ENCODE assay signal across 27 cellular contexts in the genomic region with DNA sequence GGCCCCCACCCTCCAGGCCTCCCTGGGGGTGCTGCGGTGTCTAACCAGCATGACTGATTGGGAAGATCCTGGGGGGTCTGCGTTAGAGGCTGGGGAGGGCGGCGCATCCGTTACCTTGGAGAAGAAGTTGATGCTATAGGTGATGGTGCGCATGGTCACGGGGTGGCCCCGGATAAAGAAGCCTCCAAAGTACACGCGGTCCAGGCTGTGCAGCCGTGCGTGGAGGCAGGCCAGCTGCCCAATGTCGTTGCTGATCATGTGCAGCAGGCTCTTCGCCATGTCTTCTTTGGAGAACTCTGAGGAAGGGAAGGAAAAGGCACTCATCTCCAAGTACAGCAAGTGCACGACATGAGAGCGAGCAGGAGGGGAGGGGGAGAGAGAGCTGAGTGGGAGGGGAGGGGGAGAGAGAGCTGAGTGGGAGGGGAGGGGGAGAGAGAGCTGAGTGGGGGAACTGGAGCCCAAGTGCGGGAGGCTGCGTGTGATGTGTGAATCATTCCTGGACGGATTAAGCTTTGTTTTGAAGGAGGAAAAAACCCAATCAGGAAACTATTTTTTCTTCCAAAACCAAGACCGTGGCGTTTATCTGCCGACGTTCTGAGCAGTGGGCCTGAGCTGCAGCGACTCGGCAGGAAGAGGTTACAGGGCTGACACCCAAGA. TPM values are rescaled to one million over a fixed set of nuclear protein-coding genes. Genes with fewer than 3 reads are reported as not detected.
"Had no signal": no experiment of that assay in that cellular context is flagged by ENCODE, and none has a peak within 500 bp of the region (broad histone marks: within the 10 kb centered on the region; RNA-seq: fewer than 3 reads in every experiment).

No MANE protein-coding gene starts in this region.

- FAIRE-seq: kidney, urothelium cell line had no signal

- H3K4me1 ChIP-seq: parathyroid adenoma had no signal

- H3K4me3 Mint-ChIP-seq: naive thymus-derived CD8-positive, alpha-beta T cell; nephron progenitor cell; stimulated activated memory B cell treated with anti-CD40 and anti-IgM and Interleukin-4, amounts not matched to agents 10 μg/mL and 1 μg/mL and 100 μg/mL, for 72 hours had no signal

- DNase-seq: cortex of kidney; effector CD4-positive, alpha-beta T cell; foreskin fibroblast; gastrocnemius medialis; kidney; left colon; left ventricle myocardium inferior; lower lobe of right lung; naive thymus-derived CD8-positive, alpha-beta T cell; nephron progenitor cell; stimulated activated CD4-positive, alpha-beta T cell treated with anti-CD3 and anti-CD28 coated beads, Interleukin-2, amount 100 ng/mL, for 24 hours; stimulated activated CD4-positive, alpha-beta T cell treated with anti-CD3 and anti-CD28 coated beads, Interleukin-4, amount 100 ng/mL, for 24 hours; stimulated activated naive CD8-positive, alpha-beta T cell treated with anti-CD3 and anti-CD28 coated beads, Interleukin-15, Interleukin-2, amounts not matched to agents 100 U/mL and 50 U/mL, for 24 hours; substantia nigra had no signal

- H3K27ac ChIP-seq: epithelial cell of prostate, gastrocnemius medialis, left ventricle myocardium inferior, lower lobe of right lung, neutrophil, parathyroid adenoma, right atrium auricular region, thoracic aorta, tibial nerve, upper lobe of left lung had no signal

- H3K4me3 ChIP-seq: gastrocnemius medialis, left ventricle myocardium inferior, lower lobe of right lung, right atrium auricular region, thoracic aorta, tibial nerve, upper lobe of left lung had no signal

- H3K9me3 ChIP-seq: gastrocnemius medialis, left ventricle myocardium inferior, lower lobe of right lung, neutrophil, right atrium auricular region, thoracic aorta, tibial nerve, upper lobe of left lung had no signal

- H3K9me3 Mint-ChIP-seq: naive thymus-derived CD8-positive, alpha-beta T cell; nephron progenitor cell; stimulated activated memory B cell treated with anti-CD40 and anti-IgM and Interleukin-4, amounts not matched to agents 10 μg/mL and 1 μg/mL and 100 μg/mL, for 72 hours had no signal

- H3K27me3 ChIP-seq: gastrocnemius medialis, neutrophil, right atrium auricular region, tibial nerve, upper lobe of left lung had no signal

- H3K27me3 Mint-ChIP-seq: naive thymus-derived CD8-positive, alpha-beta T cell; progenitor cell of endocrine pancreas; stimulated activated memory B cell treated with anti-CD40 and anti-IgM and Interleukin-4, amounts not matched to agents 10 μg/mL and 1 μg/mL and 100 μg/mL, for 72 hours had no signal

- H3K27ac Mint-ChIP-seq: naive thymus-derived CD8-positive, alpha-beta T cell; nephron progenitor cell; progenitor cell of endocrine pancreas; stimulated activated memory B cell treated with anti-CD40 and anti-IgM and Interleukin-4, amounts not matched to agents 10 μg/mL and 1 μg/mL and 100 μg/mL, for 72 hours had no signal

RNA-seq across cellular contexts. Expression of a gene that starts 10.9 kb away (rescaled TPM):
- total RNA-seq: glomerular endothelial cell, myocyte, osteoblast, right atrium auricular region had no signal
- polyA plus RNA-seq: naive thymus-derived CD8-positive, alpha-beta T cell had no signal

RNA-seq across cellular contexts. Expression of a gene that starts 43.1 kb away (rescaled TPM):
- total RNA-seq: gastrocnemius medialis, progenitor cell of endocrine pancreas had no signal
